Comparison of ENCODE assay signal across 1 cellular context in the genomic region with DNA sequence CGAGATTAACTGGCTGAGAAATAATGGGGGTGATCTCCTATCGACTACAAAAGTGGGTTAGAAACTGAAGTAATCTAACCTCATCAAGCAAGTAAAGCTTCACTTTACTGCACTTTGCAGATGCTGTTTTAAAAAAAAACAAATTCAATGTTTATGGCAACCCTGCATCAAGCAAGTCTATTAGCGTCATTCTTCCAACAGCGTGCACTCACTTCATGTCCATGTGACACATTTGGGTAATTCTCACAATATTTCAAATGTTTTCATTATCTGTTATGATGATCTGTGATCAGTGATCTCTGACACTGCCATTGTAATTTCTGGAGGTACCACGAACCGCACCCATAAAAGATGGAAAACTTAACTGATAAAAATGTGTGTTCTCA.
TF ChIP-seq lines count a peak whose summit lies in the region.

No MANE protein-coding gene starts in this region.

TF ChIP-seq in GM12878, 131 proteins besides CTCF, POLR2A, EP300 and RAD21:
- TF ChIP-seq NFIC (IDR thresholded peaks at IDR 0.05; ENCODE audit: low read depth, low read length) (0 out of 2 replicates have a peak, but pooled peaks have one; percentile 6), ZZZ3 (IDR thresholded peaks at IDR 0.05; ENCODE audit: control insufficient read depth, insufficient read length, low read depth) (no peak)
